In the genomic region with DNA sequence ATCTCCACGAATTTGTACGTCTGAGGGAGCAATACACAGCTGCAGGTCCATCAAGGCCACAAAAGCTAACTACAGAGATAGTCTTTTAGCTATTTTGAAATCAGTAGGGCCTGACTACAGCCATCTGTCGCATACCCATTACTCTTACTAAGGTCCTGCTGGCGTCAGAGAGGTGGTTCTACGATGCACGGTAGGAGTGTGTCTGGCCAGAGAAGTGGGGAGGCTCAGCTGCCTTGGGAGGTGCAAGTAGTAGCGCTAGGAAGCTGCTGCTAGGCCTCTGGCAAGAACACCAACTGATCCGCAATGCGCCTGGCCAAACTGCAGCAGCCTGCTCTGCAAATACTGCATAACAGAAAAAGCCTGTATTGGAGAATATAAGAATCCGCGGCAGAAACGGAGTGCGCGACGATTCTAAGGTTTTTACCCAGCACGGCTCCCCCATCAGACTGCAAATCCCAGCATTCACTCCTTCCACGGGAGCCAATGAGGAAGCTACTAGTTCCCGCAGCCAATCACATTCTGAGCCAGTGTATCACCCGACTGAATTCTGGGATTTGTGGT, we compare ENCODE assay signal across 1 cellular context.
TF ChIP-seq lines count a peak whose summit lies in the region.

No MANE protein-coding gene starts in this region.

TF ChIP-seq in HCT116, 20 proteins besides CTCF, POLR2A, EP300 and RAD21 (continued from another document):
- TF ChIP-seq, protein P1, sequence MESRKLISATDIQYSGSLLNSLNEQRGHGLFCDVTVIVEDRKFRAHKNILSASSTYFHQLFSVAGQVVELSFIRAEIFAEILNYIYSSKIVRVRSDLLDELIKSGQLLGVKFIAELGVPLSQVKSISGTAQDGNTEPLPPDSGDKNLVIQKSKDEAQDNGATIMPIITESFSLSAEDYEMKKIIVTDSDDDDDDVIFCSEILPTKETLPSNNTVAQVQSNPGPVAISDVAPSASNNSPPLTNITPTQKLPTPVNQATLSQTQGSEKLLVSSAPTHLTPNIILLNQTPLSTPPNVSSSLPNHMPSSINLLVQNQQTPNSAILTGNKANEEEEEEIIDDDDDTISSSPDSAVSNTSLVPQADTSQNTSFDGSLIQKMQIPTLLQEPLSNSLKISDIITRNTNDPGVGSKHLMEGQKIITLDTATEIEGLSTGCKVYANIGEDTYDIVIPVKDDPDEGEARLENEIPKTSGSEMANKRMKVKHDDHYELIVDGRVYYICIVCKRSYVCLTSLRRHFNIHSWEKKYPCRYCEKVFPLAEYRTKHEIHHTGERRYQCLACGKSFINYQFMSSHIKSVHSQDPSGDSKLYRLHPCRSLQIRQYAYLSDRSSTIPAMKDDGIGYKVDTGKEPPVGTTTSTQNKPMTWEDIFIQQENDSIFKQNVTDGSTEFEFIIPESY (IDR thresholded peaks at IDR 0.05; ENCODE audit: extremely low read depth, insufficient replicate concordance, low read length): no peak
- TF ChIP-seq SP1 (IDR thresholded peaks at IDR 0.05; ENCODE audit: low read depth) (peak; percentile 87; the same call in 1 of the 2 replicates), TCF7L2 (IDR thresholded peaks at IDR 0.05; ENCODE audit: borderline replicate concordance, extremely low read depth, insufficient read depth, insufficient read length) (no peak), SRF (IDR thresholded peaks at IDR 0.05; ENCODE audit: low read depth) (no peak), CEBPB (IDR thresholded peaks at IDR 0.05; ENCODE audit: low read depth) (no peak), ELF1 (IDR thresholded peaks at IDR 0.05; ENCODE audit: borderline replicate concordance, low read depth) (no peak)
